22 cellular contexts compared by ENCODE assay signal in the genomic region with DNA sequence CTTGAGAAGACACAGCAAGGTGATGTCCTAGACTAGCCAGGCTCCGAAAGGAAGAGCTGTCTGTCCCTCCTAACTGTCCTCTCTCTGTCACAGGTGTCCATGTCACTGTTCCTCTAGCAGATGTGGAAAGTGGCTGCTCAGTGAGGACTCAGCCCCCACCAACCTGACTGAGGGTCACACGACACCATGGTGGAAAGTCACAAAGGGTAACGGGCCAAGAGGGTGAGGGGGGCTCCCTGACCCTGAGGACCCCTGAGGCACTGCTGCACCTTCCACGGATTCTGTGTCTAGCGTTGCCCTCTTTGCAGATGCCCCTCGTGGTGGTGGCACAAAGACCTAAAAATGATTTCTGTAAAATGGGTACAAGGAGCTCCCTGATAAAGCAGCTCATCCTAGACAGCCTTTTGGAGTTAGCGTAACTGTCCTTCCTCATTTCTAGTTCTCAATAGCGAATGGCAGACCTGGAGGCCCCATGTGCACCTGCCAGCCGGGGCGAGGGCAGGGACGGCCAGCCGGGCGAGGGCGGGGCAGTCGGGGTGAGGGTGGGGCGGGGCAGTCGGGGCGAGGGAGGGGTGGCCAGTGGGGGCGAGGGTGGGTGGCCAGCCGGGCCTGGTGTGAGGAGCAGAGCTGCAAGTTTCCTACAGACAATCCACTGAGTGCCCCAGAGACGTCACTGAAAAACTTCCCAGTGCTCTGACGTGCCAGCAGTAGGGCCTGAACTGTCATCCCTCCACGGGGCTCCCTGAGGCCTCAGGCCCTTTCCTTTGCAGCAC. TPM values are rescaled to one million over a fixed set of nuclear protein-coding genes. Genes with fewer than 3 reads are reported as not detected.
DNase-seq lines count a peak whose midpoint lies in the region; ATAC-seq lines count a peak whose summit lies in the region.
"Had no signal": no experiment of that assay in that cellular context is flagged by ENCODE, and none has a peak within 500 bp of the region (broad histone marks: within the 10 kb centered on the region; RNA-seq: fewer than 3 reads in every experiment).

No MANE protein-coding gene starts in this region.

- H3K27me3 ChIP-seq in Karpas-422 (ENCODE audit: low read length), result no peaks in the 10 kb centered on the region
- H3K27me3 ChIP-seq: MG63, uterus had no signal

- no peak overlapping the region for H3K9ac ChIP-seq in Karpas-422 (ENCODE audit: low read length)

- no peaks in the 10 kb centered on the region for H3K79me2 ChIP-seq in Karpas-422 (ENCODE audit: low read length)

- no peaks in the 10 kb centered on the region for H3K9me3 ChIP-seq in Karpas-422 (ENCODE audit: low read length)
- H3K9me3 ChIP-seq: MG63, uterus had no signal

- peak overlapping the region; percentile 20 for H3K4me3 Mint-ChIP-seq in central memory CD8-positive, alpha-beta T cell
- H3K4me3 Mint-ChIP-seq: activated naive CD8-positive, alpha-beta T cell treated with anti-CD3 and anti-CD28 coated beads for 36 hours; B cell; effector memory CD8-positive, alpha-beta T cell had no signal

- H3K4me1 ChIP-seq in Karpas-422 (ENCODE audit: low read length), result no peaks in the 10 kb centered on the region
- H3K4me1 ChIP-seq: uterus had no signal

- DNase-seq in activated CD4-positive, CD25-positive, alpha-beta regulatory T cell treated with anti-CD3 and anti-CD28 coated beads, Interleukin-2, amount 50 U/mL, for 72 hours, result peak; percentile 13
- peak; percentile 30 for DNase-seq in D341Med (ENCODE audit: low spot score)
- no peak for DNase-seq in central memory CD8-positive, alpha-beta T cell (ENCODE audit: low spot score in 2 of 2)
- peak; percentile 8 for DNase-seq in mucosa of gallbladder (ENCODE audit: low spot score)
- no peak for DNase-seq in kidney tubule cell (ENCODE audit: low spot score)
- no peak for DNase-seq in Karpas-422
- DNase-seq: activated CD4-positive, alpha-beta T cell treated with anti-CD3 and anti-CD28 coated beads, Interleukin-2, amount 50 U/mL, for 4 hours; activated naive CD8-positive, alpha-beta T cell treated with anti-CD3 and anti-CD28 coated beads for 36 hours; COR-L47; effector memory CD8-positive, alpha-beta T cell; MG63; NCI-H2171 treated with DMSO at 0.1 percent for 48 hours; NCI-H69; nucleus accumbens; SHP77; stimulated activated CD4-positive, alpha-beta T cell treated with anti-CD3 and anti-CD28 coated beads, Interleukin-15, amount 100 ng/mL, for 24 hours; substantia nigra; T-helper 1 cell; uterus had no signal

- no peaks in the 10 kb centered on the region for H3K9me2 ChIP-seq in Karpas-422 (replicated peaks; ENCODE audit: insufficient read depth, low read length)

- no peaks in the 10 kb centered on the region for H3K27me3 Mint-ChIP-seq in central memory CD8-positive, alpha-beta T cell
- H3K27me3 Mint-ChIP-seq: activated naive CD8-positive, alpha-beta T cell treated with anti-CD3 and anti-CD28 coated beads for 36 hours; B cell; effector memory CD8-positive, alpha-beta T cell had no signal

- no peak overlapping the region for H3K4me3 ChIP-seq in Karpas-422 (ENCODE audit: low read length)
- H3K4me3 ChIP-seq: MG63, uterus had no signal

- H3K9me3 Mint-ChIP-seq in central memory CD8-positive, alpha-beta T cell, result no peaks in the 10 kb centered on the region
- H3K9me3 Mint-ChIP-seq: activated naive CD8-positive, alpha-beta T cell treated with anti-CD3 and anti-CD28 coated beads for 36 hours; effector memory CD8-positive, alpha-beta T cell had no signal

- H3K4me1 Mint-ChIP-seq in central memory CD8-positive, alpha-beta T cell, result peaks cover 18% of the 10 kb centered on the region
- H3K4me1 Mint-ChIP-seq: B cell had no signal

- no peak overlapping the region for H3K27ac ChIP-seq in Karpas-422 (ENCODE audit: low read length)
- H3K27ac ChIP-seq: uterus had no signal

- no peak overlapping the region for H2AFZ ChIP-seq in Karpas-422 (ENCODE audit: low read length)

- peaks cover 18% of the 10 kb centered on the region for H3K36me3 Mint-ChIP-seq in central memory CD8-positive, alpha-beta T cell (ENCODE audit: insufficient read depth)

- H3K36me3 ChIP-seq in Karpas-422 (ENCODE audit: insufficient read depth, low read length), result no peaks in the 10 kb centered on the region
- H3K36me3 ChIP-seq: uterus had no signal

- no peak overlapping the region for H3K27ac Mint-ChIP-seq in central memory CD8-positive, alpha-beta T cell (ENCODE audit: low read depth)
- H3K27ac Mint-ChIP-seq: activated naive CD8-positive, alpha-beta T cell treated with anti-CD3 and anti-CD28 coated beads for 36 hours; B cell had no signal

- ATAC-seq in activated CD4-positive, CD25-positive, alpha-beta regulatory T cell treated with anti-CD3 and anti-CD28 coated beads, Interleukin-2, amount 50 U/mL, for 24 hours, result no peak
- no peak for ATAC-seq in central memory CD8-positive, alpha-beta T cell (replicated peaks; ENCODE audit: extremely low read depth, poor library complexity, severe bottlenecking)
- ATAC-seq in GM19455 (IDR thresholded peaks at IDR 0.05; ENCODE audit: unreplicated experiment), result no peak
- ATAC-seq: effector memory CD8-positive, alpha-beta T cell had no signal

- H4K20me1 ChIP-seq in Karpas-422 (ENCODE audit: insufficient read depth, low read depth, low read length), result no peaks in the 10 kb centered on the region

- H3K4me2 ChIP-seq in Karpas-422 (ENCODE audit: low read depth, low read length, poor library complexity, severe bottlenecking), result no peak overlapping the region

RNA-seq across cellular contexts. Expression of a gene that starts 23.4 kb away (rescaled TPM):
- total RNA-seq in mucosa of gallbladder, result 42.7 TPM
- 10.5 and 18.0 TPM in 2 replicates for total RNA-seq in Karpas-422 (2014; rRNA removed; shearing (Covaris generic); ENCODE audit: low replicate concordance)

Comparison
In these comparisons a context has a peak if more than half of its experiments do, and no peak if none do; other contexts are left out.
1. DNase-seq: peak in activated CD4-positive, CD25-positive, alpha-beta regulatory T cell treated with anti-CD3 and anti-CD28 coated beads, Interleukin-2, amount 50 U/mL, for 72 hours (single experiment), D341Med (single experiment) and mucosa of gallbladder (single experiment); none in central memory CD8-positive, alpha-beta T cell (0 of 2), kidney tubule cell (single experiment) and Karpas-422 (single experiment).